In genomic region chr22:21045585-21046294, GRCh38 we compare ENCODE assay signal across 8 cellular contexts. TPM values are rescaled to one million over a fixed set of nuclear protein-coding genes. Genes with fewer than 3 reads are reported as not detected.
DNase-seq lines count a peak whose midpoint lies in the region; ATAC-seq and TF ChIP-seq lines count a peak whose summit lies in the region.

Gene LRRC74B, plus strand, starts transcription at chr22:21045946. Its CDS starts 41 bp downstream, at chr22:21045987.

- CTCF ChIA-PET in CD8-positive, alpha-beta T cell (lab: Charles Lee): no interaction called here
- CTCF ChIA-PET in activated naive CD4-positive, alpha-beta T cell treated with anti-CD3 and anti-CD28 coated beads for 36 hours (lab: Charles Lee): interaction anchor here (0.6 kb wide), 1 partner anchor 26 kb away, joined by 3 read pairs; no protein-coding TSS in a partner anchor

- H3K4me3 Mint-ChIP-seq in CD8-positive, alpha-beta T cell: peak within 1 kb of the TSS; percentile 57
- H3K4me3 Mint-ChIP-seq in activated naive CD4-positive, alpha-beta T cell treated with anti-CD3 and anti-CD28 coated beads for 36 hours: peak within 1 kb of the TSS; percentile 53
- peak within 1 kb of the TSS; percentile 93 for H3K4me3 Mint-ChIP-seq in neural progenitor cell

- POLR2A ChIA-PET in CD8-positive, alpha-beta T cell (lab: Charles Lee): interaction anchor here (0.7 kb wide), 1 partner anchor 9 kb away, joined by 5 read pairs; no protein-coding TSS in a partner anchor

- TF ChIP-seq POLR2A in gastroesophageal sphincter (IDR thresholded peaks at IDR 0.05): no peak
- no peak for TF ChIP-seq POLR2A in stomach (IDR thresholded peaks at IDR 0.05)

- H3K27ac ChIP-seq in CD8-positive, alpha-beta T cell (ENCODE audit: low read depth, low read length): peak within 1 kb of the TSS; percentile 17
- H3K27ac ChIP-seq in gastroesophageal sphincter: peak within 1 kb of the TSS in 1 of 4 donors; percentile 34
- no peak within 1 kb of the TSS for H3K27ac ChIP-seq in neural progenitor cell
- peak within 1 kb of the TSS in 2 of 5 donors; percentile 52 to 55 for H3K27ac ChIP-seq in stomach

- H3K9me3 ChIP-seq in CD8-positive, alpha-beta T cell (ENCODE audit: low read length): no peaks in the 10 kb centered on the region
- no peaks in the 10 kb centered on the region for H3K9me3 ChIP-seq in MG63
- H3K9me3 ChIP-seq in gastroesophageal sphincter: no peaks in the 10 kb centered on the region
- H3K9me3 ChIP-seq in neural progenitor cell (ENCODE audit: low read depth): no peaks in the 10 kb centered on the region
- H3K9me3 ChIP-seq in stomach: no peaks in the 10 kb centered on the region

- H4K20me1 ChIP-seq in neural progenitor cell (ENCODE audit: low read depth): no peaks in the 10 kb centered on the region

- peak within 1 kb of the TSS; percentile 90 for H2AFZ ChIP-seq in neural progenitor cell (replicated peaks)

- peaks cover 22% of the 10 kb centered on the region for H3K4me1 Mint-ChIP-seq in CD8-positive, alpha-beta T cell (ENCODE audit: low read depth)
- H3K4me1 Mint-ChIP-seq in activated naive CD4-positive, alpha-beta T cell treated with anti-CD3 and anti-CD28 coated beads for 36 hours (ENCODE audit: low read depth): peaks cover 18% of the 10 kb centered on the region
- peaks cover 35% of the 10 kb centered on the region for H3K4me1 Mint-ChIP-seq in neural progenitor cell

- H3K36me3 Mint-ChIP-seq in CD8-positive, alpha-beta T cell: no peaks in the 10 kb centered on the region
- no peaks in the 10 kb centered on the region for H3K36me3 Mint-ChIP-seq in activated naive CD4-positive, alpha-beta T cell treated with anti-CD3 and anti-CD28 coated beads for 36 hours (ENCODE audit: low read depth)
- no peaks in the 10 kb centered on the region for H3K36me3 Mint-ChIP-seq in neural progenitor cell

- peak; percentile 37 to 76 (median 64) for DNase-seq in CD8-positive, alpha-beta T cell
- peak; percentile 89 for DNase-seq in MG63
- DNase-seq in SHP77 treated with DMSO at 0.1 percent for 48 hours (lab: John Stamatoyannopoulos, UW): peak; percentile 83
- DNase-seq in activated naive CD4-positive, alpha-beta T cell treated with anti-CD3 and anti-CD28 coated beads for 36 hours: peak; percentile 76
- DNase-seq in neural progenitor cell (ENCODE audit: low spot score): peak; percentile 98
- DNase-seq in stomach: peak; percentile 88

- H3K4me3 ChIP-seq in CD8-positive, alpha-beta T cell (ENCODE audit: low read depth, low read length): peak within 1 kb of the TSS; percentile 17
- H3K4me3 ChIP-seq in MG63 (peak within 1 kb of the TSS; percentile 28), gastroesophageal sphincter (peak within 1 kb of the TSS; percentile 25 to 54), neural progenitor cell (peak within 1 kb of the TSS; percentile 52), stomach (peak within 1 kb of the TSS; percentile 32 to 51 (median 46))

- no peak for TF ChIP-seq CTCF in CD8-positive, alpha-beta T cell (IDR thresholded peaks at IDR 0.05)
- TF ChIP-seq CTCF in gastroesophageal sphincter (IDR thresholded peaks at IDR 0.05) (no peak), neural progenitor cell (IDR thresholded peaks at IDR 0.05) (no peak), stomach (IDR thresholded peaks at IDR 0.05) (no peak)

- peaks cover 23% of the 10 kb centered on the region for H3K4me1 ChIP-seq in CD8-positive, alpha-beta T cell (ENCODE audit: insufficient read depth, low read length)
- H3K4me1 ChIP-seq in gastroesophageal sphincter (peaks cover 0 to 21% (median 11%) of the 10 kb centered on the region in 3 donors), neural progenitor cell (peaks cover 8% of the 10 kb centered on the region), stomach (peaks cover 9 to 29% (median 16%) of the 10 kb centered on the region in 4 donors)

- H3K9ac ChIP-seq in neural progenitor cell: no peak within 1 kb of the TSS

- H3K27me3 ChIP-seq in CD8-positive, alpha-beta T cell (ENCODE audit: insufficient read depth, low read length): no peaks in the 10 kb centered on the region
- H3K27me3 ChIP-seq in MG63 (no peaks in the 10 kb centered on the region), gastroesophageal sphincter (no peaks in the 10 kb centered on the region), neural progenitor cell (peaks cover 20% of the 10 kb centered on the region), stomach (peaks cover 0 to 19% (median 5%) of the 10 kb centered on the region in 3 donors)

- H3K4me2 ChIP-seq in neural progenitor cell: peak within 1 kb of the TSS; percentile 73

- no peaks in the 10 kb centered on the region for H3K79me2 ChIP-seq in neural progenitor cell (ENCODE audit: low read depth)

- intact Hi-C loops in CD8-positive, alpha-beta T cell (cut with DNase I, micrococcal nuclease): no loop called here
- intact Hi-C loops in activated naive CD4-positive, alpha-beta T cell treated with anti-CD3 and anti-CD28 coated beads for 36 hours (cut with micrococcal nuclease): no loop called here
- intact Hi-C loops in stomach (cut with DNase I; ENCODE audit: low total_unique reads): no loop called here

- ATAC-seq in CD8-positive, alpha-beta T cell: peak; percentile 89
- peak; percentile 83 for ATAC-seq in GM21529 (IDR thresholded peaks at IDR 0.05; ENCODE audit: unreplicated experiment)
- peak; percentile 97 for ATAC-seq in gastroesophageal sphincter

- TF ChIP-seq EP300 in gastroesophageal sphincter (IDR thresholded peaks at IDR 0.05) (no peak), stomach (IDR thresholded peaks at IDR 0.05) (no peak)

- no peaks in the 10 kb centered on the region for H3K36me3 ChIP-seq in CD8-positive, alpha-beta T cell (ENCODE audit: insufficient read depth, low read length)
- no peaks in the 10 kb centered on the region for H3K36me3 ChIP-seq in MG63
- H3K36me3 ChIP-seq in gastroesophageal sphincter: no peaks in the 10 kb centered on the region
- no peaks in the 10 kb centered on the region for H3K36me3 ChIP-seq in neural progenitor cell
- no peaks in the 10 kb centered on the region for H3K36me3 ChIP-seq in stomach

- peaks cover 6% of the 10 kb centered on the region for H3F3A ChIP-seq in neural progenitor cell (ENCODE audit: low read depth)

- H3K9me3 Mint-ChIP-seq in CD8-positive, alpha-beta T cell: no peaks in the 10 kb centered on the region
- no peaks in the 10 kb centered on the region for H3K9me3 Mint-ChIP-seq in activated naive CD4-positive, alpha-beta T cell treated with anti-CD3 and anti-CD28 coated beads for 36 hours
- H3K9me3 Mint-ChIP-seq in neural progenitor cell: no peaks in the 10 kb centered on the region

- WGBS in gastroesophageal sphincter (ENCODE audit: low coverage in 1 of 2), 2 donors: 0% methylated on average over 3 of the region's 47 CpGs; no CpG with 5 or more reads in 1 of the 2 donors
- 6 to 9% (median 7%) methylated on average over 28 to 47 of the region's 47 CpGs for WGBS in stomach, 5 donors

- H3K27me3 Mint-ChIP-seq in CD8-positive, alpha-beta T cell (ENCODE audit: low read depth): peaks cover 15% of the 10 kb centered on the region
- H3K27me3 Mint-ChIP-seq in activated naive CD4-positive, alpha-beta T cell treated with anti-CD3 and anti-CD28 coated beads for 36 hours (ENCODE audit: low read depth): peaks cover 12% of the 10 kb centered on the region
- H3K27me3 Mint-ChIP-seq in neural progenitor cell (ENCODE audit: insufficient read depth, low read depth): peaks cover 10% of the 10 kb centered on the region

- no peak within 1 kb of the TSS for H3K27ac Mint-ChIP-seq in CD8-positive, alpha-beta T cell
- H3K27ac Mint-ChIP-seq in activated naive CD4-positive, alpha-beta T cell treated with anti-CD3 and anti-CD28 coated beads for 36 hours: no peak within 1 kb of the TSS
- peak within 1 kb of the TSS; percentile 99 for H3K27ac Mint-ChIP-seq in neural progenitor cell

RNA-seq across cellular contexts. Expression of gene LRRC74B, which starts in this region (rescaled TPM):
- not detected for total RNA-seq in CD8-positive, alpha-beta T cell
- not detected in 2 replicates for total RNA-seq in MG63 (2014; rRNA removed; shearing (Covaris generic); ENCODE audit: low replicate concordance)
- not detected for total RNA-seq in activated naive CD4-positive, alpha-beta T cell treated with anti-CD3 and anti-CD28 coated beads for 36 hours
- total RNA-seq in gastroesophageal sphincter: not detected
- total RNA-seq in neural progenitor cell (ENCODE audit: low replicate concordance): not detected in 2 replicates
- not detected for total RNA-seq in stomach
- polyA plus RNA-seq in stomach: not detected

Comparison
In these comparisons a context has a peak if more than half of its experiments do, and no peak if none do; other contexts are left out.
1. Peak in DNase-seq, ATAC-seq, H3K4me3 ChIP-seq and H3K27ac ChIP-seq in CD8-positive, alpha-beta T cell; RNA of the gene not detected or under 1 TPM.
2. Peak in DNase-seq and H3K4me3 ChIP-seq in MG63; RNA of the gene not detected or under 1 TPM.
3. Peak in DNase-seq in activated naive CD4-positive, alpha-beta T cell treated with anti-CD3 and anti-CD28 coated beads for 36 hours; RNA of the gene not detected or under 1 TPM.
4. Peak in ATAC-seq and H3K4me3 ChIP-seq in gastroesophageal sphincter; RNA of the gene not detected or under 1 TPM.
5. Peak in DNase-seq, H3K4me3 ChIP-seq and H3K4me2 ChIP-seq in neural progenitor cell; RNA of the gene not detected or under 1 TPM.
6. Peak in DNase-seq and H3K4me3 ChIP-seq in stomach; RNA of the gene not detected or under 1 TPM.